In genomic region chr3:79815478-79815877, GRCh38 we compare ENCODE assay signal across 8 cellular contexts.
"Had no signal": no experiment of that assay in that cellular context is flagged by ENCODE, and none has a peak within 500 bp of the region (broad histone marks: within the 10 kb centered on the region; RNA-seq: fewer than 3 reads in every experiment).

No MANE protein-coding gene starts in this region.

- DNase-seq: GDM1, GF-D8 had no signal

- ATAC-seq: GM12878 had no signal

- FAIRE-seq: G401.6, GM12878, GM12891, GM12892, GM18507, GM19239 had no signal

- H3K4me3 ChIP-seq: GM12878 had no signal
